2 cellular contexts compared by ENCODE assay signal in the genomic region with DNA sequence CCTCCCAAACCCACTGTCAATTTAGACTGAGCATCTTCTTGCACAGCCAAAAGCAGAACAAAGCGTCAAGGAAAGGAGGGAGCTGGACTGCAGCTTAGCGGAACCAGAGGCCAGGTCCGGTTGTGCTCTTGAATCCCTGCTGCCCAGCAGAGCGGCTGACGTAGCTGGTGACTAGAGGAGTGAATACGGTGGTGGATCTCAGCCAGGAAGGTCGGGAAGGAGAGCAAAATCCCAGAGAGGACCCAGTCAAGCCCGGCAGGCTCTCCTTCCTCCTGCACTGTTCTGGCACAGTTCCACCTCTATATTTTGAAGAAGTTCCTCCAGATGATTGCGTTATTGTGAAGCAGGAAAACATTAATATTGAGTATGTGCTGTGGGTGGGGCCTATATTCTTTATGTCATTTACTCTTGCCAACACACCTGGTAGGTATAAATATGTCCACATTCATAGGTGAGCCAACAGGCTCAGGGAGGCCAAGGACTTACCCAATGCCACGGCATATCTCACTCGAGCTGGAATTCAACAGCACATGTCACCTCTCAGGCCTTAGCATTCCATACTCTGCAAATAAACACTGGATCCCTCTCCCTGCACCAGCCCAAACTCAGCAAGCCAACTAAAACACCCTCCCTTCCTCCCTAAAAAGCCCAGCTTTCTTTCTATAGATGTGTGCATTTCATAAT.
TF ChIP-seq lines count a peak whose summit lies in the region.

No MANE protein-coding gene starts in this region.

TF ChIP-seq in IMR-90, 13 proteins besides CTCF, POLR2A, EP300 and RAD21 (continued from another document):
- TF ChIP-seq, protein P1, sequence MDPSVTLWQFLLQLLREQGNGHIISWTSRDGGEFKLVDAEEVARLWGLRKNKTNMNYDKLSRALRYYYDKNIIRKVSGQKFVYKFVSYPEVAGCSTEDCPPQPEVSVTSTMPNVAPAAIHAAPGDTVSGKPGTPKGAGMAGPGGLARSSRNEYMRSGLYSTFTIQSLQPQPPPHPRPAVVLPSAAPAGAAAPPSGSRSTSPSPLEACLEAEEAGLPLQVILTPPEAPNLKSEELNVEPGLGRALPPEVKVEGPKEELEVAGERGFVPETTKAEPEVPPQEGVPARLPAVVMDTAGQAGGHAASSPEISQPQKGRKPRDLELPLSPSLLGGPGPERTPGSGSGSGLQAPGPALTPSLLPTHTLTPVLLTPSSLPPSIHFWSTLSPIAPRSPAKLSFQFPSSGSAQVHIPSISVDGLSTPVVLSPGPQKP (IDR thresholded peaks at IDR 0.05; ENCODE audit: borderline replicate concordance, low read depth, low read length): no peak
- no peak for TF ChIP-seq MAZ (IDR thresholded peaks at IDR 0.05; ENCODE audit: borderline replicate concordance, low read depth, low read length)
- no peak for TF ChIP-seq RFX5 (IDR thresholded peaks at IDR 0.05; ENCODE audit: low read depth, low read length)
- TF ChIP-seq CEBPB (IDR thresholded peaks at IDR 0.05; ENCODE audit: low read depth, low read length): no peak
- no peak; the same call in 1 of the 2 replicates for TF ChIP-seq BHLHE40 (IDR thresholded peaks at IDR 0.05; ENCODE audit: low read depth, low read length)
- no peak for TF ChIP-seq RCOR1 (IDR thresholded peaks at IDR 0.05; ENCODE audit: insufficient replicate concordance, low read length)
- TF ChIP-seq SMC3 (IDR thresholded peaks at IDR 0.05; ENCODE audit: low read depth, low read length): no peak
- no peak for TF ChIP-seq NFE2L2 (IDR thresholded peaks at IDR 0.05; ENCODE audit: low read depth, low read length)
- no peak for TF ChIP-seq MXI1 (IDR thresholded peaks at IDR 0.05; ENCODE audit: borderline replicate concordance, low read depth, low read length)
- TF ChIP-seq, protein P2, sequence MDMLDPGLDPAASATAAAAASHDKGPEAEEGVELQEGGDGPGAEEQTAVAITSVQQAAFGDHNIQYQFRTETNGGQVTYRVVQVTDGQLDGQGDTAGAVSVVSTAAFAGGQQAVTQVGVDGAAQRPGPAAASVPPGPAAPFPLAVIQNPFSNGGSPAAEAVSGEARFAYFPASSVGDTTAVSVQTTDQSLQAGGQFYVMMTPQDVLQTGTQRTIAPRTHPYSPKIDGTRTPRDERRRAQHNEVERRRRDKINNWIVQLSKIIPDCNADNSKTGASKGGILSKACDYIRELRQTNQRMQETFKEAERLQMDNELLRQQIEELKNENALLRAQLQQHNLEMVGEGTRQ (IDR thresholded peaks at IDR 0.05; ENCODE audit: low read depth, low read length): no peak
- TF ChIP-seq FOS (IDR thresholded peaks at IDR 0.05; ENCODE audit: low read depth, low read length): no peak
- TF ChIP-seq CHD1 (IDR thresholded peaks at IDR 0.05; ENCODE audit: low read depth, low read length): no peak

TF ChIP-seq in SK-N-SH, 30 proteins besides CTCF, POLR2A, EP300 and RAD21:
- no peak for TF ChIP-seq NFIC (IDR thresholded peaks at IDR 0.05; ENCODE audit: borderline replicate concordance)
- TF ChIP-seq POLR2AphosphoS5 (IDR thresholded peaks at IDR 0.05; ENCODE audit: low read depth, low read length): no peak
- TF ChIP-seq NRF1 (IDR thresholded peaks at IDR 0.05; ENCODE audit: low read depth, low read length): no peak
TF ChIP-seq in SK-N-SH: peak in this region for 0.
